ENCODE assay signal across 1 cellular context in the genomic region with DNA sequence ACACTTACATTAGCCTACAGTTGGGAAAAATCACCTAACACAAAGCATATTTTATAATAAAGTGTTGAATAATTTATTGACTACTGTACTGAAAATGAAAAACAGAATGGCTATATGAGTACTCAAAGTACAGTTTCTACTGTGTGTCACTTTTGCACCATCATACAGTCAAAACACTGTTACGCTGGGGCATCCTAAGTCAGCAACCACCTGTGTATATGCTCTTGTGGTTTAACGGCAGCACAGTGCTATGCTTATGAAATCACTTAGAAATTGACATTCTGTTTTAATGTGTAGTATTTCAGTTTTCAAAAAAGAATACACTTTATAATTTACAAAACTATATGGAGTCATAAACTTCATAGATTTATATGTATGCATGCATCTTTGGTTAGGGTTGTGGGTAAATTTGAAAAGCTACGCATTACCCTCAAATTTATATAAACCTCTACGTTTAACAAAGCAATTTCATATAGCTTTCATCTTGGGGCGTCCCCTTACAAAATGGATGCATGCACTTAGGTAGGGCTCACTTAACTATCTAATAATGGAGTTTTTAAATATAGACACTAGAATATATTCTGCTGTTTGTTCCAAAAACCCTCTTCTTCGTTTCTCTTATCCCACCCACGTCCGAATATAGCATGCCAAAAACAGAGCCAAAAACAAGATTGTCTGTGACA.
TF ChIP-seq lines count a peak whose summit lies in the region.

No MANE protein-coding gene starts in this region.

TF ChIP-seq in K562, 482 proteins besides CTCF, POLR2A, EP300 and RAD21 (continued from another document):
- TF ChIP-seq, protein P1, sequence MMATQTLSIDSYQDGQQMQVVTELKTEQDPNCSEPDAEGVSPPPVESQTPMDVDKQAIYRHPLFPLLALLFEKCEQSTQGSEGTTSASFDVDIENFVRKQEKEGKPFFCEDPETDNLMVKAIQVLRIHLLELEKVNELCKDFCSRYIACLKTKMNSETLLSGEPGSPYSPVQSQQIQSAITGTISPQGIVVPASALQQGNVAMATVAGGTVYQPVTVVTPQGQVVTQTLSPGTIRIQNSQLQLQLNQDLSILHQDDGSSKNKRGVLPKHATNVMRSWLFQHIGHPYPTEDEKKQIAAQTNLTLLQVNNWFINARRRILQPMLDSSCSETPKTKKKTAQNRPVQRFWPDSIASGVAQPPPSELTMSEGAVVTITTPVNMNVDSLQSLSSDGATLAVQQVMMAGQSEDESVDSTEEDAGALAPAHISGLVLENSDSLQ (IDR thresholded peaks at IDR 0.05): 0 out of 2 replicates have a peak, but pooled peaks have one; percentile 6
- TF ChIP-seq POLR2G (IDR thresholded peaks at IDR 0.05; ENCODE audit: low read depth, low read length) (no peak), BCL6 (CRISPR knock-in tag; IDR thresholded peaks at IDR 0.05) (0 out of 2 replicates have a peak, but pooled peaks have one; percentile 29)
